8 cellular contexts compared by ENCODE assay signal in genomic region chr17:2401426-2402221, GRCh38. TPM values are rescaled to one million over a fixed set of nuclear protein-coding genes. Genes with fewer than 3 reads are reported as not detected.
A peak's percentile ranks its signal among the peaks of the same experiment; 100 is the strongest.
DNase-seq lines count a peak whose midpoint lies in the region; ATAC-seq and TF ChIP-seq lines count a peak whose summit lies in the region.

No MANE protein-coding gene starts in this region.

- peak overlapping the region; percentile 85 for H3K4me2 ChIP-seq in SK-N-SH

- H3K27me3 Mint-ChIP-seq in HFFc6 (ENCODE audit: insufficient read depth): peaks cover 10% of the 10 kb centered on the region

- CTCF ChIA-PET in SK-N-SH (lab: Yijun Ruan, JAX): interaction anchor here (1.2 to 27.8 kb wide), 6 partner anchors 8 to 49 kb away, joined by 3 to 654 read pairs (median 4); no protein-coding TSS in a partner anchor

- peak overlapping the region; percentile 99 for H3K9ac ChIP-seq in SK-N-SH

- no peaks in the 10 kb centered on the region for H3K9me3 Mint-ChIP-seq in HFFc6
- H3K9me3 Mint-ChIP-seq in activated naive CD4-positive, alpha-beta T cell treated with anti-CD3 and anti-CD28 coated beads, Interleukin-2, amount 50 U/mL, for 72 hours: no peaks in the 10 kb centered on the region

- no peaks in the 10 kb centered on the region; the same call in 1 of the 2 replicates for H4K20me1 ChIP-seq in SK-N-SH (ENCODE audit: insufficient read depth)

- WGBS in SK-N-SH (ENCODE audit: low lambda C conversion rate): 2% methylated on average over 31 of the region's 72 CpGs

- peak; percentile 98 for DNase-seq in GDM1 (lab: John Stamatoyannopoulos, UW)
- DNase-seq in HFFc6: peak; percentile 100
- DNase-seq in NCI-H1048 (lab: John Stamatoyannopoulos, UW): peak; percentile 97
- DNase-seq in SK-N-SH: peak; percentile 93
- peak; percentile 97 to 98 for DNase-seq in activated naive CD4-positive, alpha-beta T cell treated with anti-CD3 and anti-CD28 coated beads, Interleukin-2, amount 50 U/mL, for 72 hours (ENCODE audit: low spot score in 2 of 2)
- peak; percentile 99 for DNase-seq in globus pallidus (ENCODE audit: low spot score)
- DNase-seq in non-pigmented ciliary epithelial cell (ENCODE audit: low read depth): peak; percentile 97
- DNase-seq in superior temporal gyrus (ENCODE audit: extremely low spot score): peak; percentile 99

- ATAC-seq in activated naive CD4-positive, alpha-beta T cell treated with anti-CD3 and anti-CD28 coated beads, Interleukin-2, amount 50 U/mL, for 72 hours: peak; percentile 58

- peaks cover 39% of the 10 kb centered on the region for H3F3A ChIP-seq in SK-N-SH (replicated peaks; ENCODE audit: insufficient read depth)

- H3K79me2 ChIP-seq in SK-N-SH (ENCODE audit: insufficient read depth): peaks cover 27% of the 10 kb centered on the region

- no peaks in the 10 kb centered on the region for H3K27me3 ChIP-seq in SK-N-SH (ENCODE audit: insufficient read depth)

- H3K4me3 ChIP-seq in SK-N-SH (ENCODE audit: low read depth in 2 of 2, low read length in 1 of 2): peak overlapping the region; percentile 99

- TF ChIP-seq EP300 in SK-N-SH (IDR thresholded peaks at IDR 0.05; ENCODE audit: borderline replicate concordance in 1 of 2, low read depth in 1 of 2, low read length in 1 of 2): no peak

- TF ChIP-seq CTCF in HFFc6 (IDR thresholded peaks at IDR 0.05) (no peak), SK-N-SH (IDR thresholded peaks at IDR 0.05) (no peak)

- H3K4me3 Mint-ChIP-seq in HFFc6: peak overlapping the region; percentile 99

- H3K4me1 ChIP-seq in SK-N-SH (ENCODE audit: control insufficient read depth in 1 of 2, insufficient read depth in 2 of 2, low read depth in 1 of 2, low read length in 1 of 2): peaks cover 35 to 42% of the 10 kb centered on the region in 2 experiments

- POLR2A ChIA-PET in SK-N-SH (lab: Yijun Ruan, JAX): interaction anchor here (0.8 to 2.2 kb wide), 7 partner anchors 9 to 65 kb away, joined by 3 to 12 read pairs (median 4); partner anchors contain the start of gene TSR1

- H3K9me3 ChIP-seq in SK-N-SH: no peaks in the 10 kb centered on the region

- no peak for TF ChIP-seq RAD21 in SK-N-SH (IDR thresholded peaks at IDR 0.05; ENCODE audit: low read length)

- peaks cover 5% of the 10 kb centered on the region; the same call in 1 of the 2 replicates for H3K36me3 Mint-ChIP-seq in HFFc6 (ENCODE audit: low read depth)
- H3K36me3 Mint-ChIP-seq in activated naive CD4-positive, alpha-beta T cell treated with anti-CD3 and anti-CD28 coated beads, Interleukin-2, amount 50 U/mL, for 72 hours: no peaks in the 10 kb centered on the region

- no peaks in the 10 kb centered on the region for H3K9me2 ChIP-seq in SK-N-SH

- peak overlapping the region; percentile 68; the same call in 1 of the 2 replicates for H2AFZ ChIP-seq in SK-N-SH (ENCODE audit: low read depth)

- H3K27ac ChIP-seq in SK-N-SH (ENCODE audit: low read depth in 2 of 2, low read length in 1 of 2): peak overlapping the region; percentile 98 to 100

- H3K36me3 ChIP-seq in SK-N-SH (replicated peaks in 1 of 2; ENCODE audit: control insufficient read depth in 1 of 2, insufficient read depth in 2 of 2, low read length in 1 of 2): no peaks in the 10 kb centered on the region

- peak overlapping the region; percentile 99 for H3K27ac Mint-ChIP-seq in HFFc6
- H3K27ac Mint-ChIP-seq in activated naive CD4-positive, alpha-beta T cell treated with anti-CD3 and anti-CD28 coated beads, Interleukin-2, amount 50 U/mL, for 72 hours: peak overlapping the region; percentile 94 to 98

- peaks cover 71% of the 10 kb centered on the region for H3K4me1 Mint-ChIP-seq in HFFc6 (ENCODE audit: low read depth)

TF ChIP-seq in SK-N-SH, 30 proteins besides CTCF, POLR2A, EP300 and RAD21 (continues in another document):
- no peak for TF ChIP-seq GABPA (IDR thresholded peaks at IDR 0.05; ENCODE audit: low read depth)
- no peak for TF ChIP-seq FOSL2 (IDR thresholded peaks at IDR 0.05; ENCODE audit: borderline replicate concordance, low read depth)
- no peak for TF ChIP-seq ZBTB33 (IDR thresholded peaks at IDR 0.05; ENCODE audit: borderline replicate concordance, low read depth)
- peak; percentile 49; the same call in 1 of the 2 replicates for TF ChIP-seq USF1 (IDR thresholded peaks at IDR 0.05; ENCODE audit: borderline replicate concordance, low read depth)
- peak; percentile 65 for TF ChIP-seq TCF12 (IDR thresholded peaks at IDR 0.05)
- no peak for TF ChIP-seq IRF3 (IDR thresholded peaks at IDR 0.05; ENCODE audit: low read depth, low read length)
- TF ChIP-seq, protein P1, sequence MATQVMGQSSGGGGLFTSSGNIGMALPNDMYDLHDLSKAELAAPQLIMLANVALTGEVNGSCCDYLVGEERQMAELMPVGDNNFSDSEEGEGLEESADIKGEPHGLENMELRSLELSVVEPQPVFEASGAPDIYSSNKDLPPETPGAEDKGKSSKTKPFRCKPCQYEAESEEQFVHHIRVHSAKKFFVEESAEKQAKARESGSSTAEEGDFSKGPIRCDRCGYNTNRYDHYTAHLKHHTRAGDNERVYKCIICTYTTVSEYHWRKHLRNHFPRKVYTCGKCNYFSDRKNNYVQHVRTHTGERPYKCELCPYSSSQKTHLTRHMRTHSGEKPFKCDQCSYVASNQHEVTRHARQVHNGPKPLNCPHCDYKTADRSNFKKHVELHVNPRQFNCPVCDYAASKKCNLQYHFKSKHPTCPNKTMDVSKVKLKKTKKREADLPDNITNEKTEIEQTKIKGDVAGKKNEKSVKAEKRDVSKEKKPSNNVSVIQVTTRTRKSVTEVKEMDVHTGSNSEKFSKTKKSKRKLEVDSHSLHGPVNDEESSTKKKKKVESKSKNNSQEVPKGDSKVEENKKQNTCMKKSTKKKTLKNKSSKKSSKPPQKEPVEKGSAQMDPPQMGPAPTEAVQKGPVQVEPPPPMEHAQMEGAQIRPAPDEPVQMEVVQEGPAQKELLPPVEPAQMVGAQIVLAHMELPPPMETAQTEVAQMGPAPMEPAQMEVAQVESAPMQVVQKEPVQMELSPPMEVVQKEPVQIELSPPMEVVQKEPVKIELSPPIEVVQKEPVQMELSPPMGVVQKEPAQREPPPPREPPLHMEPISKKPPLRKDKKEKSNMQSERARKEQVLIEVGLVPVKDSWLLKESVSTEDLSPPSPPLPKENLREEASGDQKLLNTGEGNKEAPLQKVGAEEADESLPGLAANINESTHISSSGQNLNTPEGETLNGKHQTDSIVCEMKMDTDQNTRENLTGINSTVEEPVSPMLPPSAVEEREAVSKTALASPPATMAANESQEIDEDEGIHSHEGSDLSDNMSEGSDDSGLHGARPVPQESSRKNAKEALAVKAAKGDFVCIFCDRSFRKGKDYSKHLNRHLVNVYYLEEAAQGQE (IDR thresholded peaks at IDR 0.05; ENCODE audit: low read depth, low read length): peak; percentile 12; the same call in 1 of the 2 replicates
- TF ChIP-seq YY1 (IDR thresholded peaks at IDR 0.05; ENCODE audit: low read depth): peak; percentile 77
- TF ChIP-seq SIN3A (IDR thresholded peaks at IDR 0.05; ENCODE audit: borderline replicate concordance, low read depth, low read length): peak; percentile 72; the same call in 1 of the 2 replicates
- no peak for TF ChIP-seq EZH2phosphoT487 (IDR thresholded peaks at IDR 0.05; ENCODE audit: borderline replicate concordance, low read depth)
- no peak for TF ChIP-seq MEF2A (IDR thresholded peaks at IDR 0.05; ENCODE audit: borderline replicate concordance, low read depth)
- 0 out of 2 replicates have a peak, but pooled peaks have one; percentile 31 for TF ChIP-seq FOXJ3 (CRISPR knock-in tag; IDR thresholded peaks at IDR 0.05)

RNA-seq across cellular contexts. Expression of gene MNT, which starts 0.8 kb away (rescaled TPM):
- total RNA-seq in HFFc6 (2021; fragmentation: NEBNext Ultra II Directional; extraction: Animal tissue kit (Norgen Biotek cat#: 25700)): 10 to 100 TPM; 19.4 to 25.4 (median 21.9) TPM
- polyA plus RNA-seq in SK-N-SH (2012; rRNA removed): 7.1 and 7.4 TPM in 2 replicates
- 3.2 and 4.4 TPM in 2 replicates for polyA plus RNA-seq in SK-N-SH (2012; cell fraction: cytosol; rRNA removed)
- polyA plus RNA-seq in SK-N-SH (2012; cell fraction: nucleus; rRNA removed): 50.2 and 76.3 TPM in 2 replicates
- 10 to 100 TPM; 23.4 to 31.9 TPM for total RNA-seq in activated naive CD4-positive, alpha-beta T cell treated with anti-CD3 and anti-CD28 coated beads, Interleukin-2, amount 50 U/mL, for 72 hours

Comparison
In these comparisons a context has a peak if more than half of its experiments do, and no peak if none do; other contexts are left out.
1. Peak in every context shown above with its lines: DNase-seq, ATAC-seq, H3K4me3 ChIP-seq and H3K27ac ChIP-seq.